27 cellular contexts compared by ENCODE assay signal in the genomic region with DNA sequence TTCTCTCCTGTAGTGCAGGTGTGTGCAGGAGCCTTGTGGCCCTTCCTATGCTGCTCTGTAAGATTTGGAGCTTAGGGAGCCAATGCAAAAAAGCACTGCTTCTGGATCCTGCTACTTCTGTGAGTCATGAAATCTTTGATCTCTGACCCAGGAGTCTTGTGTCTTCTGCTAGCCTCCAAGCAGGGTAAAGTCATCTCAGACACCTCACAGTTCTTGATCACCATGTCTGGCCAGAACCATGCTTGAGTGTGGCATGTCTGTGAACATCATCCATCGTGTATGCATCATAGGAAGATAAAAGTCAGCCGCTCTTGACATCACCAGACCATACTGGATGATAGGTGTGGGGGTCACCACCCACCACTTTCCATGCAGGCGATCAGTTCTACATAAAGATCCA.
"Had no signal": no experiment of that assay in that cellular context is flagged by ENCODE, and none has a peak within 500 bp of the region (broad histone marks: within the 10 kb centered on the region; RNA-seq: fewer than 3 reads in every experiment).

No MANE protein-coding gene starts in this region.

- H3K9me3 Mint-ChIP-seq: immature natural killer cell, natural killer cell had no signal

- H3K4me3 ChIP-seq: left lung, lower lobe of right lung, ovary, right atrium auricular region, right lobe of liver, smooth muscle cell, suprapubic skin, thoracic aorta, tibial artery, upper lobe of right lung had no signal

- H3K36me3 ChIP-seq: left lung, lower lobe of right lung, ovary, right atrium auricular region, right lobe of liver, suprapubic skin, thoracic aorta, tibial artery, upper lobe of right lung had no signal

- H3K4me3 Mint-ChIP-seq: immature natural killer cell; mesothelial cell of epicardium; naive B cell; natural killer cell; nephron progenitor cell; stimulated activated naive B cell treated with anti-CD40 and anti-IgM and Interleukin-4, amounts not matched to agents 10 μg/mL and 1 μg/mL and 100 μg/mL, for 72 hours had no signal

- H3K27ac Mint-ChIP-seq: immature natural killer cell; mesothelial cell of epicardium; naive B cell; natural killer cell; nephron progenitor cell; progenitor cell of endocrine pancreas; stimulated activated naive B cell treated with anti-CD40 and anti-IgM and Interleukin-4, amounts not matched to agents 10 μg/mL and 1 μg/mL and 100 μg/mL, for 72 hours had no signal

- DNase-seq: hypothalamus; immature natural killer cell; kidney; left colon; left lung; lower lobe of right lung; mammary epithelial cell; mesendoderm; naive B cell; natural killer cell; nephron progenitor cell; ovary; right lobe of liver; stimulated activated CD4-positive, alpha-beta T cell treated with anti-CD3 and anti-CD28 coated beads, Interleukin-1b, Interleukin-23, amount 100 ng/mL, for 48 hours; stimulated activated CD4-positive, alpha-beta T cell treated with anti-CD3 and anti-CD28 coated beads, Interleukin-2, amount 100 ng/mL, for 48 hours; stimulated activated CD4-positive, alpha-beta T cell treated with anti-CD3 and anti-CD28 coated beads, Interleukin-4, amount 100 ng/mL, for 4 hours; stimulated activated CD8-positive, alpha-beta memory T cell treated with anti-CD3 and anti-CD28 coated beads, Interleukin-4, amount 100 ng/mL, for 48 hours; stimulated activated naive B cell treated with anti-CD40 and anti-IgM and Interleukin-4, amounts not matched to agents 10 μg/mL and 1 μg/mL and 100 μg/mL, for 72 hours; stimulated activated naive CD8-positive, alpha-beta T cell treated with anti-CD3 and anti-CD28 coated beads, Interleukin-15, Interleukin-2, amounts not matched to agents 100 U/mL and 50 U/mL, for 24 hours; tibial artery; upper lobe of right lung had no signal

- H3K4me1 Mint-ChIP-seq: immature natural killer cell, mesothelial cell of epicardium had no signal

- H3K36me3 Mint-ChIP-seq: mesothelial cell of epicardium; naive B cell; natural killer cell; stimulated activated naive B cell treated with anti-CD40 and anti-IgM and Interleukin-4, amounts not matched to agents 10 μg/mL and 1 μg/mL and 100 μg/mL, for 72 hours had no signal

- H3K9me3 ChIP-seq: left lung, lower lobe of right lung, ovary, right atrium auricular region, right lobe of liver, suprapubic skin, thoracic aorta, tibial artery, upper lobe of right lung had no signal

- H3K4me1 ChIP-seq: left lung, lower lobe of right lung, right lobe of liver, upper lobe of right lung had no signal

- H3K27me3 ChIP-seq: left lung, ovary, right atrium auricular region, right lobe of liver, suprapubic skin, tibial artery, upper lobe of right lung had no signal

- ATAC-seq: left colon; left lung; lower lobe of right lung; natural killer cell; right lobe of liver; stimulated activated naive B cell treated with anti-CD40 and anti-IgM and Interleukin-4, amounts not matched to agents 10 μg/mL and 1 μg/mL and 100 μg/mL, for 72 hours; stimulated activated naive CD8-positive, alpha-beta T cell treated with anti-CD3 and anti-CD28 coated beads, Interleukin-15, Interleukin-2, amounts not matched to agents 100 U/mL and 50 U/mL, for 24 hours; upper lobe of right lung had no signal
